1 cellular context compared by ENCODE assay signal in the genomic region with DNA sequence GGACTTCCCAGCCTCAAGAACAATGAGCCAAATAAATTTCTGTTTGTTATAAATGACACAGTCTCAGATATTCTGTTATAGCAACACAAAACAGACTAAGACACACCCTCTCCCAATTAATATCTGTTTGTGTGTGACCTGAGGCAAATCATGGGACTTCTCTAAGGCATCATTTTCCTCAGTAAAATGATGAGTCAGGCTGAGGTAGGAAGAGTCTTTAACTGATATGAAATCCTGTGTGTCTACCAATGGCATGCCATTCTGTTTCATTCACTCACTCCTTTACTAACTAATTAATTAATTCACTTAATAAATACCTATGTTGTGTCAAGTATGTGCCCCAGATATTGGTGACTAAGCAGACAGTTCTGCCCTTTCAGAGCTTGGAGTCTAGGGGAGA.
TF ChIP-seq lines count a peak whose summit lies in the region.

No MANE protein-coding gene starts in this region.

TF ChIP-seq in K562, 482 proteins besides CTCF, POLR2A, EP300 and RAD21:
- peak; percentile 12; the same call in 1 of the 2 replicates for TF ChIP-seq MAFG (tag; conservative IDR thresholded peaks at IDR 0.05)
- no peak for TF ChIP-seq ZBTB8A (IDR thresholded peaks at IDR 0.05; ENCODE audit: partially characterized antibody)
